In the genomic region with DNA sequence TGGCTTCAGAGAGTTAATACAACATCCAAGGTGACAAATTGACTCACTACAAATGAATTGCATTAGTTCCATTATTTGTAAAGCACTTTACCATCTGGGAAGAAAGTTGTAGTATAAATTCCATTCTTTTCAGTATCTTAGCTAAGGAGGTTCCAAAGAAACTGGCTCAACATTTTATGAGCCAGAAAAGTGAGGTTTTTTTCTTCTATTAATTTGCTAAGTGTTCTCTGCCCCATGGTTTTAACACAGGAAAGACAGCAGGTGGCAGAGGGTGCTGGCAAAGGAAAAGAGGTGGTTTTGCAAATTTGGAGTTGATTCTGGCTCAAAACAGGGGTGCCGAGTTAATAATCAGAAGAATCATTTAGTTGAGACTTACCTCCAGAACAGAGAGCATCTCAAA, we compare ENCODE assay signal across 15 cellular contexts.
DNase-seq lines count a peak whose midpoint lies in the region; TF ChIP-seq lines count a peak whose summit lies in the region.
"Had no signal": no experiment of that assay in that cellular context is flagged by ENCODE, and none has a peak within 500 bp of the region (broad histone marks: within the 10 kb centered on the region; RNA-seq: fewer than 3 reads in every experiment).

No MANE protein-coding gene starts in this region.

- H3K27me3 ChIP-seq in Loucy (ENCODE audit: insufficient read depth, low read length, poor library complexity, severe bottlenecking), result no peaks in the 10 kb centered on the region

- no peaks in the 10 kb centered on the region for H4K20me1 ChIP-seq in Loucy (ENCODE audit: insufficient read depth, low read length, poor library complexity, severe bottlenecking)

- H3F3A ChIP-seq in Loucy (ENCODE audit: low read depth), result no peaks in the 10 kb centered on the region

- peak overlapping the region in 1 of 5 experiments; percentile 35 for H3K27ac Mint-ChIP-seq in brain
- H3K27ac Mint-ChIP-seq in T-helper 2 cell treated with Interferon-gamma antibody and Interleukin-4, amounts not matched to agents 5 μg/mL and 100 μg/mL, for 36 hours, result no peak overlapping the region

- no peaks in the 10 kb centered on the region for H3K9me3 Mint-ChIP-seq in brain
- H3K9me3 Mint-ChIP-seq in T-helper 2 cell treated with Interferon-gamma antibody and Interleukin-4, amounts not matched to agents 5 μg/mL and 100 μg/mL, for 36 hours, result no peaks in the 10 kb centered on the region

- H3K9ac ChIP-seq in Loucy (ENCODE audit: low read depth, low read length, poor library complexity, severe bottlenecking), result no peak overlapping the region

- H3K4me1 ChIP-seq in Loucy (ENCODE audit: insufficient read depth, low read length, poor library complexity, severe bottlenecking), result peaks cover 3% of the 10 kb centered on the region

- no peaks in the 10 kb centered on the region for H3K36me3 ChIP-seq in Loucy (ENCODE audit: insufficient read depth, low read length)

- no peaks in the 10 kb centered on the region for H3K9me3 ChIP-seq in Loucy (ENCODE audit: insufficient read depth, low read depth, low read length)

- H3K79me2 ChIP-seq in Loucy (ENCODE audit: insufficient read depth, low read length), result no peaks in the 10 kb centered on the region

- H3K4me3 ChIP-seq in Loucy (ENCODE audit: low read length, poor library complexity, severe bottlenecking), result no peak overlapping the region

- H3K9me2 ChIP-seq in Loucy (replicated peaks; ENCODE audit: low read depth, low read length), result no peaks in the 10 kb centered on the region

- no peak overlapping the region for H3K4me2 ChIP-seq in Loucy (ENCODE audit: low read depth, low read length, poor library complexity, severe bottlenecking)

- H3K36me3 Mint-ChIP-seq in brain, result no peaks in the 10 kb centered on the region
- no peaks in the 10 kb centered on the region for H3K36me3 Mint-ChIP-seq in T-helper 2 cell treated with Interferon-gamma antibody and Interleukin-4, amounts not matched to agents 5 μg/mL and 100 μg/mL, for 36 hours (ENCODE audit: low read depth)

- H2AFZ ChIP-seq in Loucy (ENCODE audit: low read length), result no peak overlapping the region

- DNase-seq in DMS 273 (lab: John Stamatoyannopoulos, UW; ENCODE audit: unreplicated experiment), result peak; percentile 5
- DNase-seq in DMS 273 treated with DMSO at 0.1 percent for 48 hours (lab: John Stamatoyannopoulos, UW), result no peak
- DNase-seq in cerebellum (ENCODE audit: low spot score), result no peak
- DNase-seq in T-helper 2 cell treated with Interferon-gamma antibody and Interleukin-4, amounts not matched to agents 5 μg/mL and 100 μg/mL, for 36 hours (ENCODE audit: low spot score), result no peak
- DNase-seq in stimulated activated CD4-positive, alpha-beta T cell treated with anti-CD3 and anti-CD28 coated beads, Interleukin-2, amount 100 ng/mL, for 48 hours, result no peak
- no peak for DNase-seq in dermis blood vessel endothelial cell
- DNase-seq: COR-L47, DMS79, HCEC 1CT, KBM-7, NCI-H1417, NCI-H187, NCI-H226 had no signal

- peaks cover 17% of the 10 kb centered on the region for H3K27me3 Mint-ChIP-seq in brain
- peaks cover 22% of the 10 kb centered on the region for H3K27me3 Mint-ChIP-seq in T-helper 2 cell treated with Interferon-gamma antibody and Interleukin-4, amounts not matched to agents 5 μg/mL and 100 μg/mL, for 36 hours (ENCODE audit: low read depth)

- TF ChIP-seq CTCF in Loucy (conservative IDR thresholded peaks at IDR 0.05; ENCODE audit: low read length), result peak; percentile 49
- TF ChIP-seq CTCF in brain (conservative IDR thresholded peaks at IDR 0.05), result peak; percentile 18 to 19

- peaks cover 48% of the 10 kb centered on the region for H3K4me1 Mint-ChIP-seq in brain
- H3K4me1 Mint-ChIP-seq in T-helper 2 cell treated with Interferon-gamma antibody and Interleukin-4, amounts not matched to agents 5 μg/mL and 100 μg/mL, for 36 hours (ENCODE audit: low read depth), result no peaks in the 10 kb centered on the region

- no peak overlapping the region for H3K4me3 Mint-ChIP-seq in brain
- H3K4me3 Mint-ChIP-seq in T-helper 2 cell treated with Interferon-gamma antibody and Interleukin-4, amounts not matched to agents 5 μg/mL and 100 μg/mL, for 36 hours, result no peak overlapping the region
